Comparison of ENCODE assay signal across 10 cellular contexts in the genomic region with DNA sequence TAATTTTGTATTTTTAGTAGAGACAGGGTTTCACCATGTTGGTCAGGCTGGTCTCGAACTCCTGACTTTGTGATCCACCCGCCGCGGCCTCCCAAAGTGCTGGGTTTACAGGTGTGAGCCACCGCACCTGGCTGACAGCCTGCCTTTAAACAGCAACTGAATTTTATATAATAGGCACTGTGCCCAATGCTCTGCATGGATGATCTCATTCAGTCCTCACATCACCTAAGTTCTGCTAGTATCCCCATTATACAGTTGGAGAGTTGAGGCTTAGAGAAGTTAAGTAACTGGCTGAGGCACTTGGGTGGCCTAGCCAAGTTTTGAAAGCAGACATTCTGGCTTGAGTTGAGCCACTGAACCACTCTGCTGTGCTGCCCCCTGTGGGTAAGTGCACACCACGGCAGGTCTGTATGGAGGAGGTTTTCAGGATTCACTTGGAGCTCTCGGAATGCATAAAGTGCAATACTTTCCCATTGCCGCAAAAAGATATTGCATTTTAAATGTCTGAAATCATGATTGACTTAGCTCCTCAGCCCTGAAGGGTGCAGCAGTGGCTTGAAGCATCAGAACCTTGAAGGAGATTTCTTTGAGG.
A peak's percentile ranks its signal among the peaks of the same experiment; 100 is the strongest.
DNase-seq lines count a peak whose midpoint lies in the region; ATAC-seq and TF ChIP-seq lines count a peak whose summit lies in the region.
"Had no signal": no experiment of that assay in that cellular context is flagged by ENCODE, and none has a peak within 500 bp of the region (broad histone marks: within the 10 kb centered on the region; RNA-seq: fewer than 3 reads in every experiment).

No MANE protein-coding gene starts in this region.

- peaks cover 6% of the 10 kb centered on the region for H3K27me3 Mint-ChIP-seq in glutamatergic neuron (ENCODE audit: unreplicated experiment)
- peaks cover 9% of the 10 kb centered on the region for H3K27me3 Mint-ChIP-seq in T-helper 2 cell treated with Interferon-gamma antibody and Interleukin-4, amounts not matched to agents 5 μg/mL and 100 μg/mL, for 36 hours (ENCODE audit: low read depth)

- ATAC-seq in RWPE2 (ENCODE audit: low read depth) (no peak), gastrocnemius medialis (no peak), HG03565 (IDR thresholded peaks at IDR 0.05; ENCODE audit: unreplicated experiment) (no peak), GM19023 (IDR thresholded peaks at IDR 0.05; ENCODE audit: unreplicated experiment) (no peak)

- peaks cover 13% of the 10 kb centered on the region for H3K36me3 Mint-ChIP-seq in glutamatergic neuron (ENCODE audit: unreplicated experiment)
- H3K36me3 Mint-ChIP-seq in T-helper 2 cell treated with Interferon-gamma antibody and Interleukin-4, amounts not matched to agents 5 μg/mL and 100 μg/mL, for 36 hours (ENCODE audit: low read depth), result no peaks in the 10 kb centered on the region

- H3K27me3 ChIP-seq in A673 (replicated peaks; ENCODE audit: insufficient read depth, low read depth, low read length, poor library complexity), result no peaks in the 10 kb centered on the region
- no peaks in the 10 kb centered on the region for H3K27me3 ChIP-seq in RWPE2 (ENCODE audit: insufficient read depth, poor library complexity, severe bottlenecking)
- H3K27me3 ChIP-seq in gastrocnemius medialis, result no peaks in the 10 kb centered on the region

- H3K4me3 Mint-ChIP-seq in glutamatergic neuron (ENCODE audit: unreplicated experiment), result no peak overlapping the region
- no peak overlapping the region for H3K4me3 Mint-ChIP-seq in T-helper 2 cell treated with Interferon-gamma antibody and Interleukin-4, amounts not matched to agents 5 μg/mL and 100 μg/mL, for 36 hours
- H3K4me3 Mint-ChIP-seq: central memory CD8-positive, alpha-beta T cell had no signal

- POLR2A ChIA-PET in A673 (lab: Charles Lee; ENCODE audit: low non-redundant PET), result no interaction called here

- DNase-seq in A673 (ENCODE audit: low spot score) (peak; percentile 87), RWPE2 (ENCODE audit: low spot score) (no peak), glutamatergic neuron (peak; percentile 63), gastrocnemius medialis (no peak)
- DNase-seq in T-helper 2 cell treated with Interferon-gamma antibody and Interleukin-4, amounts not matched to agents 5 μg/mL and 100 μg/mL, for 36 hours (ENCODE audit: low spot score), result no peak
- DNase-seq: NCI-H2029 treated with DMSO at 0.1 percent for 48 hours had no signal

- no TSS peak for BruUV-seq in A673 (replicated peaks; lab: Mats Ljungman, UMichigan)

- TF ChIP-seq CTCF in A673 (conservative IDR thresholded peaks at IDR 0.05; ENCODE audit: low read depth, low read length), result peak; percentile 100
- peak; percentile 67 for TF ChIP-seq CTCF in GM12875 (IDR thresholded peaks at IDR 0.05; ENCODE audit: borderline replicate concordance, insufficient read depth, low read depth, low read length)
- TF ChIP-seq CTCF in RWPE2 (IDR thresholded peaks at IDR 0.05; ENCODE audit: poor library complexity, severe bottlenecking), result peak; percentile 39
- peak; percentile 74 for TF ChIP-seq CTCF in glutamatergic neuron (IDR thresholded peaks at IDR 0.05; ENCODE audit: partially characterized antibody, unreplicated experiment)
- peak in 1 of 5 experiments; percentile 24 for TF ChIP-seq CTCF in gastrocnemius medialis (IDR thresholded peaks at IDR 0.05 in 4 of 5, conservative IDR thresholded peaks at IDR 0.05 in 1 of 5)

- intact Hi-C loops in A673 (cut with micrococcal nuclease; ENCODE audit: unreplicated experiment) (loop anchor here (1.0 to 2.0 kb wide), 2 partner anchors 234 to 439 kb away; no protein-coding TSS in a partner anchor), gastrocnemius medialis (cut with DNase I; ENCODE audit: low total_unique reads) (no loop called here)

- no peaks in the 10 kb centered on the region for H3K9me3 ChIP-seq in A673 (ENCODE audit: low read depth, low read length, poor library complexity, severe bottlenecking)
- H3K9me3 ChIP-seq in RWPE2 (ENCODE audit: severe bottlenecking), result no peaks in the 10 kb centered on the region
- H3K9me3 ChIP-seq in gastrocnemius medialis, result no peaks in the 10 kb centered on the region

- no peak for TF ChIP-seq POLR2A in gastrocnemius medialis (IDR thresholded peaks at IDR 0.05)

- peaks cover 4% of the 10 kb centered on the region for H3K4me1 ChIP-seq in A673 (ENCODE audit: insufficient read depth, low read length, poor library complexity, severe bottlenecking)
- H3K4me1 ChIP-seq in RWPE2 (ENCODE audit: insufficient read depth, poor library complexity, severe bottlenecking), result no peaks in the 10 kb centered on the region
- peaks cover 0 to 4% of the 10 kb centered on the region in 2 donors for H3K4me1 ChIP-seq in gastrocnemius medialis

- in situ Hi-C loops in gastrocnemius medialis (cut with MboI; ENCODE audit: low sequenced_read_pairs in 4 of 4), result no loop called here

- no peak overlapping the region for H3K27ac Mint-ChIP-seq in glutamatergic neuron (ENCODE audit: unreplicated experiment)
- no peak overlapping the region for H3K27ac Mint-ChIP-seq in T-helper 2 cell treated with Interferon-gamma antibody and Interleukin-4, amounts not matched to agents 5 μg/mL and 100 μg/mL, for 36 hours

- H3K27ac ChIP-seq in A673 (ENCODE audit: low read depth, low read length, poor library complexity, severe bottlenecking) (no peak overlapping the region), RWPE2 (ENCODE audit: poor library complexity, severe bottlenecking) (no peak overlapping the region), gastrocnemius medialis (no peak overlapping the region)

- CTCF ChIA-PET in A673 (lab: Charles Lee), result interaction anchor here (0.5 to 1.5 kb wide), 10 partner anchors 14 to 1755 kb away, joined by 3 to 22 read pairs (median 6); no protein-coding TSS in a partner anchor

- H3K36me3 ChIP-seq in A673 (ENCODE audit: insufficient read depth, low read length, poor library complexity, severe bottlenecking) (no peaks in the 10 kb centered on the region), RWPE2 (ENCODE audit: low read depth) (no peaks in the 10 kb centered on the region), gastrocnemius medialis (no peaks in the 10 kb centered on the region)

- H3K4me3 ChIP-seq in A673 (ENCODE audit: low read depth, low read length, poor library complexity, severe bottlenecking), result no peak overlapping the region
- H3K4me3 ChIP-seq in GM12875 (ENCODE audit: low read depth, low read length), result no peak overlapping the region
- no peak overlapping the region for H3K4me3 ChIP-seq in RWPE2 (ENCODE audit: severe bottlenecking)
- H3K4me3 ChIP-seq in gastrocnemius medialis, result no peak overlapping the region

- H3K4me1 Mint-ChIP-seq in glutamatergic neuron (ENCODE audit: low read depth, unreplicated experiment), result peaks cover 20% of the 10 kb centered on the region
- H3K4me1 Mint-ChIP-seq in T-helper 2 cell treated with Interferon-gamma antibody and Interleukin-4, amounts not matched to agents 5 μg/mL and 100 μg/mL, for 36 hours (ENCODE audit: low read depth), result peaks cover 6% of the 10 kb centered on the region
- H3K4me1 Mint-ChIP-seq: central memory CD8-positive, alpha-beta T cell had no signal

- peaks cover 6% of the 10 kb centered on the region for H3K9me3 Mint-ChIP-seq in glutamatergic neuron (ENCODE audit: unreplicated experiment)
- peaks cover 7% of the 10 kb centered on the region for H3K9me3 Mint-ChIP-seq in T-helper 2 cell treated with Interferon-gamma antibody and Interleukin-4, amounts not matched to agents 5 μg/mL and 100 μg/mL, for 36 hours

Comparison
In these comparisons a context has a peak if more than half of its experiments do, and no peak if none do; other contexts are left out.
1. DNase-seq: peak in A673 (single experiment) and glutamatergic neuron (single experiment); none in RWPE2 (single experiment), T-helper 2 cell treated with Interferon-gamma antibody and Interleukin-4, amounts not matched to agents 5 μg/mL and 100 μg/mL, for 36 hours (single experiment) and gastrocnemius medialis (0 of 2).